In the genomic region with DNA sequence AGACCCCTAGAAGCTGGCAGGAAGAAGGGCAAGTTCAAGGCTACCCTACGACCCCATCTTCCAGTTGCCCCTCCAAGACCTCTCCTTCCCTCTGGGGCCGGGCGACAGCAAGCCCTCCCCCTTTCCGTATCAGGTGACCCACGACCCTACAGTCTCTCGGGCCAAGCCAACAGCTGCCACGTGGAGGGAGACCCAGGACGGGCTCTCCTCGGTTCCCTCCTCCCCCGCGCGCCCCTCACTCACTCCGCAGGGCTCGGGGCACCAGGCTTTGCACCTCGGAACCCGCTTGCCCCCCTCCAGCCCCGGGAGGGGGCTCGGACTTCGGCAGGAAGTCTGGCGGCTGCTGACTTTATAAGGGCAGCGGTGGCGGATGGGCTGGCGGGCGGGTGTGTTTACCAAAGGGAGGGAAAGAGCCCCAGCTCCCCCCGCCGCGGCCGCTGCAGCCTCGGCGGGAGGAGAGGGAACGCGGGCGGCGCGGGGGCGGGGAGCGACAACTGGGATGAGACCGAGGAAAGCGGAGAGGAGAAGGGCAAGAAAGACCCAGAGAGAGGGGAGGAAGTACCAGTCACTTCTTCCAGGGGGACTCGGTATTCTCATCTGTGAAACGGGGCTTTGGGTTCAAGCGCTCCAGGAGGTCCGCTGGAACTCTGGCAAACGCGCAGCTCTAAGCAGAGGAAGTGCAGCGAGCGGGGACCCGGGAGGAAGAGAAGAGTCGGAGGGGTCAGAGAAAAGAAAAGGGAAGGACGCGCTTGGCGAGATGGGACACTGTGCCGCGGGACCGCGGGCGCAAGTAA, we compare ENCODE assay signal across 1 cellular context.
A peak's percentile ranks its signal among the peaks of the same experiment; 100 is the strongest.
TF ChIP-seq lines count a peak whose summit lies in the region.

No MANE protein-coding gene starts in this region.

TF ChIP-seq in HepG2, 621 proteins besides CTCF, POLR2A, EP300 and RAD21 (continued from another document and continues in another):
- TF ChIP-seq, protein P1, sequence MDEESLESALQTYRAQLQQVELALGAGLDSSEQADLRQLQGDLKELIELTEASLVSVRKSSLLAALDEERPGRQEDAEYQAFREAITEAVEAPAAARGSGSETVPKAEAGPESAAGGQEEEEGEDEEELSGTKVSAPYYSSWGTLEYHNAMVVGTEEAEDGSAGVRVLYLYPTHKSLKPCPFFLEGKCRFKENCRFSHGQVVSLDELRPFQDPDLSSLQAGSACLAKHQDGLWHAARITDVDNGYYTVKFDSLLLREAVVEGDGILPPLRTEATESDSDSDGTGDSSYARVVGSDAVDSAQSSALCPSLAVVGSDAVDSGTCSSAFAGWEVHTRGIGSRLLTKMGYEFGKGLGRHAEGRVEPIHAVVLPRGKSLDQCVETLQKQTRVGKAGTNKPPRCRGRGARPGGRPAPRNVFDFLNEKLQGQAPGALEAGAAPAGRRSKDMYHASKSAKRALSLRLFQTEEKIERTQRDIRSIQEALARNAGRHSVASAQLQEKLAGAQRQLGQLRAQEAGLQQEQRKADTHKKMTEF (CRISPR knock-in tag; IDR thresholded peaks at IDR 0.05), result peak; percentile 21; the same call in 1 of the 2 replicates
- TF ChIP-seq NFE2L2 (IDR thresholded peaks at IDR 0.05; ENCODE audit: low read length), result no peak
- TF ChIP-seq IKZF1 (IDR thresholded peaks at IDR 0.05), result no peak
- no peak for TF ChIP-seq MTA3 (CRISPR knock-in tag; IDR thresholded peaks at IDR 0.05)
- TF ChIP-seq GPN1 (CRISPR knock-in tag; IDR thresholded peaks at IDR 0.05; ENCODE audit: borderline replicate concordance), result no peak
- TF ChIP-seq, protein P2, sequence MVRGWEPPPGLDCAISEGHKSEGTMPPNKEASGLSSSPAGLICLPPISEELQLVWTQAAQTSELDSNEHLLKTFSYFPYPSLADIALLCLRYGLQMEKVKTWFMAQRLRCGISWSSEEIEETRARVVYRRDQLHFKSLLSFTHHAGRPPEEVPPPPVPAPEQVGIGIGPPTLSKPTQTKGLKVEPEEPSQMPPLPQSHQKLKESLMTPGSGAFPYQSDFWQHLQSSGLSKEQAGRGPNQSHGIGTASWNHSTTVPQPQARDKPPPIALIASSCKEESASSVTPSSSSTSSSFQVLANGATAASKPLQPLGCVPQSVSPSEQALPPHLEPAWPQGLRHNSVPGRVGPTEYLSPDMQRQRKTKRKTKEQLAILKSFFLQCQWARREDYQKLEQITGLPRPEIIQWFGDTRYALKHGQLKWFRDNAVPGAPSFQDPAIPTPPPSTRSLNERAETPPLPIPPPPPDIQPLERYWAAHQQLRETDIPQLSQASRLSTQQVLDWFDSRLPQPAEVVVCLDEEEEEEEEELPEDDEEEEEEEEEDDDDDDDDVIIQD (CRISPR knock-in tag; IDR thresholded peaks at IDR 0.05; ENCODE audit: low read depth), result 0 out of 2 replicates have a peak, but pooled peaks have one; percentile 7
- no peak; the same call in none of the 2 replicates for TF ChIP-seq ZNF20 (CRISPR knock-in tag; IDR thresholded peaks at IDR 0.05)
- no peak for TF ChIP-seq SP4 (CRISPR knock-in tag; IDR thresholded peaks at IDR 0.05)
- peak; percentile 13; the same call in 1 of the 2 replicates for TF ChIP-seq NCOA2 (CRISPR knock-in tag; IDR thresholded peaks at IDR 0.05)
- peak; percentile 58; the same call in 1 of the 2 replicates for TF ChIP-seq SALL1 (CRISPR knock-in tag; IDR thresholded peaks at IDR 0.05)
- TF ChIP-seq, protein P3, sequence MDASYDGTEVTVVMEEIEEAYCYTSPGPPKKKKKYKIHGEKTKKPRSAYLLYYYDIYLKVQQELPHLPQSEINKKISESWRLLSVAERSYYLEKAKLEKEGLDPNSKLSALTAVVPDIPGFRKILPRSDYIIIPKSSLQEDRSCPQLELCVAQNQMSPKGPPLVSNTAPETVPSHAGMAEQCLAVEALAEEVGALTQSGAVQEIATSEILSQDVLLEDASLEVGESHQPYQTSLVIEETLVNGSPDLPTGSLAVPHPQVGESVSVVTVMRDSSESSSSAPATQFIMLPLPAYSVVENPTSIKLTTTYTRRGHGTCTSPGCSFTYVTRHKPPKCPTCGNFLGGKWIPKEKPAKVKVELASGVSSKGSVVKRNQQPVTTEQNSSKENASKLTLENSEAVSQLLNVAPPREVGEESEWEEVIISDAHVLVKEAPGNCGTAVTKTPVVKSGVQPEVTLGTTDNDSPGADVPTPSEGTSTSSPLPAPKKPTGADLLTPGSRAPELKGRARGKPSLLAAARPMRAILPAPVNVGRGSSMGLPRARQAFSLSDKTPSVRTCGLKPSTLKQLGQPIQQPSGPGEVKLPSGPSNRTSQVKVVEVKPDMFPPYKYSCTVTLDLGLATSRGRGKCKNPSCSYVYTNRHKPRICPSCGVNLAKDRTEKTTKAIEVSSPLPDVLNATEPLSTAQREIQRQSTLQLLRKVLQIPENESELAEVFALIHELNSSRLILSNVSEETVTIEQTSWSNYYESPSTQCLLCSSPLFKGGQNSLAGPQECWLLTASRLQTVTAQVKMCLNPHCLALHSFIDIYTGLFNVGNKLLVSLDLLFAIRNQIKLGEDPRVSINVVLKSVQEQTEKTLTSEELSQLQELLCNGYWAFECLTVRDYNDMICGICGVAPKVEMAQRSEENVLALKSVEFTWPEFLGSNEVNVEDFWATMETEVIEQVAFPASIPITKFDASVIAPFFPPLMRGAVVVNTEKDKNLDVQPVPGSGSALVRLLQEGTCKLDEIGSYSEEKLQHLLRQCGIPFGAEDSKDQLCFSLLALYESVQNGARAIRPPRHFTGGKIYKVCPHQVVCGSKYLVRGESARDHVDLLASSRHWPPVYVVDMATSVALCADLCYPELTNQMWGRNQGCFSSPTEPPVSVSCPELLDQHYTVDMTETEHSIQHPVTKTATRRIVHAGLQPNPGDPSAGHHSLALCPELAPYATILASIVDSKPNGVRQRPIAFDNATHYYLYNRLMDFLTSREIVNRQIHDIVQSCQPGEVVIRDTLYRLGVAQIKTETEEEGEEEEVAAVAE (CRISPR knock-in tag; IDR thresholded peaks at IDR 0.05; ENCODE audit: borderline replicate concordance), result peak; percentile 62
- TF ChIP-seq SRSF9 (IDR thresholded peaks at IDR 0.05; ENCODE audit: borderline replicate concordance, insufficient read depth, low read depth, low read length, poor library complexity, severe bottlenecking), result no peak
- no peak for TF ChIP-seq ZNF761 (CRISPR knock-in tag; conservative IDR thresholded peaks at IDR 0.05)
- TF ChIP-seq, protein P4, sequence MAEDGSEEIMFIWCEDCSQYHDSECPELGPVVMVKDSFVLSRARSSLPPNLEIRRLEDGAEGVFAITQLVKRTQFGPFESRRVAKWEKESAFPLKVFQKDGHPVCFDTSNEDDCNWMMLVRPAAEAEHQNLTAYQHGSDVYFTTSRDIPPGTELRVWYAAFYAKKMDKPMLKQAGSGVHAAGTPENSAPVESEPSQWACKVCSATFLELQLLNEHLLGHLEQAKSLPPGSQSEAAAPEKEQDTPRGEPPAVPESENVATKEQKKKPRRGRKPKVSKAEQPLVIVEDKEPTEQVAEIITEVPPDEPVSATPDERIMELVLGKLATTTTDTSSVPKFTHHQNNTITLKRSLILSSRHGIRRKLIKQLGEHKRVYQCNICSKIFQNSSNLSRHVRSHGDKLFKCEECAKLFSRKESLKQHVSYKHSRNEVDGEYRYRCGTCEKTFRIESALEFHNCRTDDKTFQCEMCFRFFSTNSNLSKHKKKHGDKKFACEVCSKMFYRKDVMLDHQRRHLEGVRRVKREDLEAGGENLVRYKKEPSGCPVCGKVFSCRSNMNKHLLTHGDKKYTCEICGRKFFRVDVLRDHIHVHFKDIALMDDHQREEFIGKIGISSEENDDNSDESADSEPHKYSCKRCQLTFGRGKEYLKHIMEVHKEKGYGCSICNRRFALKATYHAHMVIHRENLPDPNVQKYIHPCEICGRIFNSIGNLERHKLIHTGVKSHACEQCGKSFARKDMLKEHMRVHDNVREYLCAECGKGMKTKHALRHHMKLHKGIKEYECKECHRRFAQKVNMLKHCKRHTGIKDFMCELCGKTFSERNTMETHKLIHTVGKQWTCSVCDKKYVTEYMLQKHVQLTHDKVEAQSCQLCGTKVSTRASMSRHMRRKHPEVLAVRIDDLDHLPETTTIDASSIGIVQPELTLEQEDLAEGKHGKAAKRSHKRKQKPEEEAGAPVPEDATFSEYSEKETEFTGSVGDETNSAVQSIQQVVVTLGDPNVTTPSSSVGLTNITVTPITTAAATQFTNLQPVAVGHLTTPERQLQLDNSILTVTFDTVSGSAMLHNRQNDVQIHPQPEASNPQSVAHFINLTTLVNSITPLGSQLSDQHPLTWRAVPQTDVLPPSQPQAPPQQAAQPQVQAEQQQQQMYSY (CRISPR knock-in tag; IDR thresholded peaks at IDR 0.05), result no peak
- TF ChIP-seq ZNF589 (CRISPR knock-in tag; conservative IDR thresholded peaks at IDR 0.05), result 0 out of 2 replicates have a peak, but pooled peaks have one; percentile 31
- TF ChIP-seq GATAD2A (CRISPR knock-in tag; IDR thresholded peaks at IDR 0.05), result peak; percentile 45
- no peak for TF ChIP-seq ZSCAN20 (CRISPR knock-in tag; IDR thresholded peaks at IDR 0.05; ENCODE audit: borderline replicate concordance)
- no peak for TF ChIP-seq ELF4 (CRISPR knock-in tag; IDR thresholded peaks at IDR 0.05; ENCODE audit: borderline replicate concordance)
- TF ChIP-seq ZFP36L2 (CRISPR knock-in tag; IDR thresholded peaks at IDR 0.05), result no peak
- TF ChIP-seq SETDB1 (CRISPR knock-in tag; IDR thresholded peaks at IDR 0.05; ENCODE audit: borderline replicate concordance), result no peak
- TF ChIP-seq, protein P5, sequence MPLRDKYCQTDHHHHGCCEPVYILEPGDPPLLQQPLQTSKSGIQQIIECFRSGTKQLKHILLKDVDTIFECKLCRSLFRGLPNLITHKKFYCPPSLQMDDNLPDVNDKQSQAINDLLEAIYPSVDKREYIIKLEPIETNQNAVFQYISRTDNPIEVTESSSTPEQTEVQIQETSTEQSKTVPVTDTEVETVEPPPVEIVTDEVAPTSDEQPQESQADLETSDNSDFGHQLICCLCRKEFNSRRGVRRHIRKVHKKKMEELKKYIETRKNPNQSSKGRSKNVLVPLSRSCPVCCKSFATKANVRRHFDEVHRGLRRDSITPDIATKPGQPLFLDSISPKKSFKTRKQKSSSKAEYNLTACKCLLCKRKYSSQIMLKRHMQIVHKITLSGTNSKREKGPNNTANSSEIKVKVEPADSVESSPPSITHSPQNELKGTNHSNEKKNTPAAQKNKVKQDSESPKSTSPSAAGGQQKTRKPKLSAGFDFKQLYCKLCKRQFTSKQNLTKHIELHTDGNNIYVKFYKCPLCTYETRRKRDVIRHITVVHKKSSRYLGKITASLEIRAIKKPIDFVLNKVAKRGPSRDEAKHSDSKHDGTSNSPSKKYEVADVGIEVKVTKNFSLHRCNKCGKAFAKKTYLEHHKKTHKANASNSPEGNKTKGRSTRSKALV (CRISPR knock-in tag; IDR thresholded peaks at IDR 0.05), result no peak; the same call in 1 of the 2 replicates
- TF ChIP-seq PCBP2 (optimal IDR thresholded peaks at IDR 0.05; ENCODE audit: low read depth, low read length, poor library complexity, severe bottlenecking), result no peak
- no peak for TF ChIP-seq ZNF333 (CRISPR knock-in tag; IDR thresholded peaks at IDR 0.05; ENCODE audit: borderline replicate concordance)
- TF ChIP-seq, protein P6, sequence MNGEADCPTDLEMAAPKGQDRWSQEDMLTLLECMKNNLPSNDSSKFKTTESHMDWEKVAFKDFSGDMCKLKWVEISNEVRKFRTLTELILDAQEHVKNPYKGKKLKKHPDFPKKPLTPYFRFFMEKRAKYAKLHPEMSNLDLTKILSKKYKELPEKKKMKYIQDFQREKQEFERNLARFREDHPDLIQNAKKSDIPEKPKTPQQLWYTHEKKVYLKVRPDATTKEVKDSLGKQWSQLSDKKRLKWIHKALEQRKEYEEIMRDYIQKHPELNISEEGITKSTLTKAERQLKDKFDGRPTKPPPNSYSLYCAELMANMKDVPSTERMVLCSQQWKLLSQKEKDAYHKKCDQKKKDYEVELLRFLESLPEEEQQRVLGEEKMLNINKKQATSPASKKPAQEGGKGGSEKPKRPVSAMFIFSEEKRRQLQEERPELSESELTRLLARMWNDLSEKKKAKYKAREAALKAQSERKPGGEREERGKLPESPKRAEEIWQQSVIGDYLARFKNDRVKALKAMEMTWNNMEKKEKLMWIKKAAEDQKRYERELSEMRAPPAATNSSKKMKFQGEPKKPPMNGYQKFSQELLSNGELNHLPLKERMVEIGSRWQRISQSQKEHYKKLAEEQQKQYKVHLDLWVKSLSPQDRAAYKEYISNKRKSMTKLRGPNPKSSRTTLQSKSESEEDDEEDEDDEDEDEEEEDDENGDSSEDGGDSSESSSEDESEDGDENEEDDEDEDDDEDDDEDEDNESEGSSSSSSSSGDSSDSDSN (CRISPR knock-in tag; IDR thresholded peaks at IDR 0.05), result peak; percentile 37; the same call in 1 of the 2 replicates
- TF ChIP-seq NR1H2 (CRISPR knock-in tag; IDR thresholded peaks at IDR 0.05; ENCODE audit: borderline replicate concordance, low read depth), result no peak
- peak; percentile 59; the same call in 1 of the 2 replicates for TF ChIP-seq ZFP36L1 (CRISPR knock-in tag; IDR thresholded peaks at IDR 0.05)
- TF ChIP-seq, protein P7, sequence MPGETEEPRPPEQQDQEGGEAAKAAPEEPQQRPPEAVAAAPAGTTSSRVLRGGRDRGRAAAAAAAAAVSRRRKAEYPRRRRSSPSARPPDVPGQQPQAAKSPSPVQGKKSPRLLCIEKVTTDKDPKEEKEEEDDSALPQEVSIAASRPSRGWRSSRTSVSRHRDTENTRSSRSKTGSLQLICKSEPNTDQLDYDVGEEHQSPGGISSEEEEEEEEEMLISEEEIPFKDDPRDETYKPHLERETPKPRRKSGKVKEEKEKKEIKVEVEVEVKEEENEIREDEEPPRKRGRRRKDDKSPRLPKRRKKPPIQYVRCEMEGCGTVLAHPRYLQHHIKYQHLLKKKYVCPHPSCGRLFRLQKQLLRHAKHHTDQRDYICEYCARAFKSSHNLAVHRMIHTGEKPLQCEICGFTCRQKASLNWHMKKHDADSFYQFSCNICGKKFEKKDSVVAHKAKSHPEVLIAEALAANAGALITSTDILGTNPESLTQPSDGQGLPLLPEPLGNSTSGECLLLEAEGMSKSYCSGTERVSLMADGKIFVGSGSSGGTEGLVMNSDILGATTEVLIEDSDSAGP (CRISPR knock-in tag; IDR thresholded peaks at IDR 0.05; ENCODE audit: borderline replicate concordance), result peak; percentile 27; the same call in 1 of the 2 replicates
- no peak for TF ChIP-seq ZNF557 (CRISPR knock-in tag; IDR thresholded peaks at IDR 0.05)
- TF ChIP-seq ZNF816 (CRISPR knock-in tag; IDR thresholded peaks at IDR 0.05; ENCODE audit: borderline replicate concordance), result peak; percentile 47; the same call in 1 of the 2 replicates
- TF ChIP-seq ZNF703 (CRISPR knock-in tag; IDR thresholded peaks at IDR 0.05; ENCODE audit: borderline replicate concordance), result no peak
- TF ChIP-seq, protein P8, sequence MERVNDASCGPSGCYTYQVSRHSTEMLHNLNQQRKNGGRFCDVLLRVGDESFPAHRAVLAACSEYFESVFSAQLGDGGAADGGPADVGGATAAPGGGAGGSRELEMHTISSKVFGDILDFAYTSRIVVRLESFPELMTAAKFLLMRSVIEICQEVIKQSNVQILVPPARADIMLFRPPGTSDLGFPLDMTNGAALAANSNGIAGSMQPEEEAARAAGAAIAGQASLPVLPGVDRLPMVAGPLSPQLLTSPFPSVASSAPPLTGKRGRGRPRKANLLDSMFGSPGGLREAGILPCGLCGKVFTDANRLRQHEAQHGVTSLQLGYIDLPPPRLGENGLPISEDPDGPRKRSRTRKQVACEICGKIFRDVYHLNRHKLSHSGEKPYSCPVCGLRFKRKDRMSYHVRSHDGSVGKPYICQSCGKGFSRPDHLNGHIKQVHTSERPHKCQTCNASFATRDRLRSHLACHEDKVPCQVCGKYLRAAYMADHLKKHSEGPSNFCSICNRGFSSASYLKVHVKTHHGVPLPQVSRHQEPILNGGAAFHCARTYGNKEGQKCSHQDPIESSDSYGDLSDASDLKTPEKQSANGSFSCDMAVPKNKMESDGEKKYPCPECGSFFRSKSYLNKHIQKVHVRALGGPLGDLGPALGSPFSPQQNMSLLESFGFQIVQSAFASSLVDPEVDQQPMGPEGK (CRISPR knock-in tag; IDR thresholded peaks at IDR 0.05), result peak; percentile 98
- TF ChIP-seq ZBTB7A (CRISPR knock-in tag; IDR thresholded peaks at IDR 0.05), result peak; percentile 21; the same call in 1 of the 2 replicates
